Comparison of ENCODE assay signal across 8 cellular contexts in the genomic region with DNA sequence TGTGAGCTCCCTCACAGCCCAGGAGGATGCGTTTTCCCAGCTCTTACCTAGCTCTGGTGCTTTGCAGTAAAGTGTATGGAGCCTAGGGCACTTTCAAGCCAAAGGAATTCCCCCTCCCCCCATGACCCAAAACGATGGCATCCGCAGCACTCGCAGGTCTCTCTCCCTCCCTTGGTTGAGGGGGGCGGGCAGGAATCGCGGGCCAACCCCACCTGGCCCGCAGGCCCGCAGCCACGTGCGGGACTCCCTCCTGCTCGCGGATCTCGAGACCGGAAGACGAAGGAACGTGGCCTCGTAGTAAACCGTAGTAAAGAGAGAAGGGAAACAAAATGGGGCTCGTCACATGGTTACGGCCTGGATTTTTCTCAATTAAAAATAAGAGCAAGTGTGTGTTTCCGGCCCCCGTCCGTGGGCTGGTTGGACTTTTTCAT. TPM values are rescaled to one million over a fixed set of nuclear protein-coding genes. Genes with fewer than 3 reads are reported as not detected.
DNase-seq lines count a peak whose midpoint lies in the region; ATAC-seq and TF ChIP-seq lines count a peak whose summit lies in the region.

No MANE protein-coding gene starts in this region.

- H3K27ac Mint-ChIP-seq in activated CD4-positive, alpha-beta T cell treated with anti-CD3 and anti-CD28 coated beads, Interleukin-2, amount 10 ng/mL, durations not matched to agents 24 days and 14 days, result peak overlapping the region; percentile 100
- peak overlapping the region; percentile 98 for H3K27ac Mint-ChIP-seq in T-helper 1 cell treated with Interleukin-12 subunit alpha and Interleukin-12 subunit beta and Interleukin-4 antibody, amounts not matched to agents 30 μg/mL and 1 μg/mL, for 36 hours

- H3K4me1 ChIP-seq in esophagus squamous epithelium, result peaks cover 13 to 71% (median 17%) of the 10 kb centered on the region in 3 donors
- H3K4me1 ChIP-seq in muscle layer of duodenum (ENCODE audit: control insufficient read depth in 1 of 2, insufficient read depth in 2 of 2, low read length in 2 of 2), result peaks cover 0 to 28% of the 10 kb centered on the region in 2 donors

- no peaks in the 10 kb centered on the region for H3K27me3 Mint-ChIP-seq in activated CD4-positive, alpha-beta T cell treated with anti-CD3 and anti-CD28 coated beads, Interleukin-2, amount 10 ng/mL, durations not matched to agents 24 days and 14 days
- no peaks in the 10 kb centered on the region for H3K27me3 Mint-ChIP-seq in T-helper 1 cell treated with Interleukin-12 subunit alpha and Interleukin-12 subunit beta and Interleukin-4 antibody, amounts not matched to agents 30 μg/mL and 1 μg/mL, for 36 hours (ENCODE audit: low read depth)

- peaks cover 9% of the 10 kb centered on the region for H3K36me3 Mint-ChIP-seq in activated CD4-positive, alpha-beta T cell treated with anti-CD3 and anti-CD28 coated beads, Interleukin-2, amount 10 ng/mL, durations not matched to agents 24 days and 14 days (ENCODE audit: low read depth)
- peaks cover 15% of the 10 kb centered on the region for H3K36me3 Mint-ChIP-seq in T-helper 1 cell treated with Interleukin-12 subunit alpha and Interleukin-12 subunit beta and Interleukin-4 antibody, amounts not matched to agents 30 μg/mL and 1 μg/mL, for 36 hours (ENCODE audit: low read depth)

- peak; percentile 65 for ATAC-seq in GM21723 (IDR thresholded peaks at IDR 0.05; ENCODE audit: unreplicated experiment)

- H3K4me1 Mint-ChIP-seq in activated CD4-positive, alpha-beta T cell treated with anti-CD3 and anti-CD28 coated beads, Interleukin-2, amount 10 ng/mL, durations not matched to agents 24 days and 14 days, result peaks cover 46% of the 10 kb centered on the region
- peaks cover 46% of the 10 kb centered on the region for H3K4me1 Mint-ChIP-seq in T-helper 1 cell treated with Interleukin-12 subunit alpha and Interleukin-12 subunit beta and Interleukin-4 antibody, amounts not matched to agents 30 μg/mL and 1 μg/mL, for 36 hours (ENCODE audit: low read depth)

- peak overlapping the region; percentile 88 to 97 (median 96) for H3K27ac ChIP-seq in esophagus squamous epithelium
- peak overlapping the region; percentile 77 for H3K27ac ChIP-seq in muscle layer of duodenum (ENCODE audit: low read length)

- H3K27me3 ChIP-seq in esophagus squamous epithelium (no peaks in the 10 kb centered on the region), muscle layer of duodenum (ENCODE audit: low read depth, low read length) (no peaks in the 10 kb centered on the region)

- peak overlapping the region; percentile 98 for H3K4me3 Mint-ChIP-seq in activated CD4-positive, alpha-beta T cell treated with anti-CD3 and anti-CD28 coated beads, Interleukin-2, amount 10 ng/mL, durations not matched to agents 24 days and 14 days
- H3K4me3 Mint-ChIP-seq in T-helper 1 cell treated with Interleukin-12 subunit alpha and Interleukin-12 subunit beta and Interleukin-4 antibody, amounts not matched to agents 30 μg/mL and 1 μg/mL, for 36 hours, result peak overlapping the region; percentile 89

- 2 to 11% methylated on average over 13 to 22 of the region's 24 CpGs for WGBS in esophagus squamous epithelium, 2 donors

- TF ChIP-seq CTCF in esophagus squamous epithelium (IDR thresholded peaks at IDR 0.05), result no peak

- peaks cover 8% of the 10 kb centered on the region for H3K9me3 Mint-ChIP-seq in activated CD4-positive, alpha-beta T cell treated with anti-CD3 and anti-CD28 coated beads, Interleukin-2, amount 10 ng/mL, durations not matched to agents 24 days and 14 days
- H3K9me3 Mint-ChIP-seq in T-helper 1 cell treated with Interleukin-12 subunit alpha and Interleukin-12 subunit beta and Interleukin-4 antibody, amounts not matched to agents 30 μg/mL and 1 μg/mL, for 36 hours, result no peaks in the 10 kb centered on the region

- H3K36me3 ChIP-seq in esophagus squamous epithelium (no peaks in the 10 kb centered on the region), muscle layer of duodenum (ENCODE audit: control insufficient read depth in 1 of 2, insufficient read depth in 2 of 2, low read length in 2 of 2) (no peaks in the 10 kb centered on the region)

- peak overlapping the region; percentile 49 for H3K4me3 ChIP-seq in Jurkat, Clone E6-1 (ENCODE audit: low read length)
- H3K4me3 ChIP-seq in esophagus squamous epithelium (peak overlapping the region; percentile 60 to 78 (median 66)), muscle layer of duodenum (ENCODE audit: low read depth in 1 of 2, low read length in 2 of 2) (peak overlapping the region; percentile 58 to 91)

- intact Hi-C loops in activated CD4-positive, alpha-beta T cell treated with anti-CD3 and anti-CD28 coated beads, Interleukin-2, amount 10 ng/mL, durations not matched to agents 24 days and 14 days (cut with micrococcal nuclease), result loop anchor here (1.0 to 10.0 kb wide), 7 partner anchors 8 to 674 kb away; partner anchors contain the start of genes IRS1, MFF and RHBDD1
- intact Hi-C loops in esophagus squamous epithelium (cut with DNase I), result loop anchor here (10.0 kb wide), 2 partner anchors 136 to 576 kb away; no protein-coding TSS in a partner anchor
- intact Hi-C loops in posterior vena cava (cut with DNase I), result loop anchor here in 1 of 2 donors (10.0 kb wide), 2 partner anchors 46 to 126 kb away; no protein-coding TSS in a partner anchor

- TF ChIP-seq POLR2A in esophagus squamous epithelium (IDR thresholded peaks at IDR 0.05), result no peak

- H3K9me3 ChIP-seq in esophagus squamous epithelium, result no peaks in the 10 kb centered on the region
- no peaks in the 10 kb centered on the region for H3K9me3 ChIP-seq in muscle layer of duodenum (ENCODE audit: control insufficient read depth in 1 of 2, low read length in 2 of 2)

- DNase-seq in activated CD4-positive, alpha-beta T cell treated with anti-CD3 and anti-CD28 coated beads, Interleukin-2, amount 10 ng/mL, durations not matched to agents 24 days and 14 days, result no peak
- DNase-seq in activated CD4-positive, alpha-beta T cell treated with anti-CD3 and anti-CD28 coated beads for 1 hour, result no peak
- DNase-seq in Jurkat, Clone E6-1 (ENCODE audit: low read depth, low spot score), result peak; percentile 60
- DNase-seq in esophagus squamous epithelium (lab: John Stamatoyannopoulos, UW) (no peak), posterior vena cava (ENCODE audit: low spot score) (no peak)

RNA-seq across cellular contexts. Expression of gene IRS1, which starts 8.5 kb away (rescaled TPM):
- 4.7 and 4.8 TPM in 2 replicates for total RNA-seq in activated CD4-positive, alpha-beta T cell treated with anti-CD3 and anti-CD28 coated beads, Interleukin-2, amount 10 ng/mL, durations not matched to agents 24 days and 14 days
- 6.7 TPM for polyA plus RNA-seq in Jurkat, Clone E6-1 (2012; ENCODE audit: insufficient read depth, insufficient read length)
- total RNA-seq in esophagus squamous epithelium (10 to 100 TPM in 3 of 4 donors, 1 to 10 TPM in 1; 3.5 to 20.5 (median 14.2) TPM), posterior vena cava (10 to 100 TPM; 10.8 to 12.4 TPM)

RNA-seq across cellular contexts. Expression of gene RHBDD1, which starts 44.8 kb away (rescaled TPM):
- 41.3 and 44.7 TPM in 2 replicates for total RNA-seq in activated CD4-positive, alpha-beta T cell treated with anti-CD3 and anti-CD28 coated beads, Interleukin-2, amount 10 ng/mL, durations not matched to agents 24 days and 14 days
- polyA plus RNA-seq in Jurkat, Clone E6-1 (2012; ENCODE audit: insufficient read depth, insufficient read length), result 24.1 TPM
- 10 to 100 TPM in 2 of 4 donors, 1 to 10 TPM in 2; 6.8 to 14.4 (median 10.3) TPM for total RNA-seq in esophagus squamous epithelium
- 10 to 100 TPM; 39.3 to 40.5 TPM for total RNA-seq in posterior vena cava
